8 cellular contexts compared by ENCODE assay signal in the genomic region with DNA sequence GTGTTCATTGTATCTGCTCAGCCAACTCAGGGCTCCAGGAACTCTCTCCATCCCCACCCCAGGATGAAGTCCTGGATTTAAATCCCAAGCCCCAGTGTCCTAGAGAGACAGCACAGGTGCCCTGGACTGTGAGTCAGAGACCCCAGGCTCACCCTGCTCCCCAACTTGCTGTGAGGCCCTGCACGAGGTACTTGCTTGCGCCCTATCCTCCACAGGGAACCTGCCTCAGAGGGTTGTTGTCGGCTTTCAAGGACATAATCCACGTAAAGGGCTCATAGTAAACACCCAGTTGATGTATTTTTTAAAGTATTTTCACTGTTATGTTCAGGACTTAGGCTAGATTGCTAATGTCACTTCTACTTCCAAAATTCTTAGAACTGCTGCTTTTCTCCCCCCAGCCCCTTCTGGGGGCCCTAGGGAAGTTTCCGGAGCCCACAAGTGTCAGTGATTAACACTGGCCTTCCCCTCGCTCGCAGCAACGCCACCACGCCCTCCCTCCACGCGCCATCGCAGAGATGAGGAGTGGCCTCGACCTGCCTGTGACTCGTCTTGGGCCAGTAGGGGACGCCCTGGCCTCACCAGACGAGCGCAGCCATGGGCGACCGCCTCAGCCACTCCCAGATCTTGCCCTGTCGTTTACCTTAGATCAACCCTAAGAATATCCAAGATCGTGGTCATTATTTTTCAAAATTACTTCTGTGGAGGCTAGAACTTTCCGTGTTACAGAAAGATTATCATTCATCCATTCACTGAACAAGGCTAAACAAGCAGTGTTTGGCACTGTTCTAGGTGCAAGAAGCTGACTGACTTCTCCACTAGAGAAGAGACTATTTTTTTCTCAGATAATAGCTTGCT. TPM values are rescaled to one million over a fixed set of nuclear protein-coding genes. Genes with fewer than 3 reads are reported as not detected.
DNase-seq lines count a peak whose midpoint lies in the region; ATAC-seq and TF ChIP-seq lines count a peak whose summit lies in the region.

No MANE protein-coding gene starts in this region.

- peak overlapping the region; percentile 25 to 78 (median 75) for H3K27ac Mint-ChIP-seq in nephron

- H3K27ac ChIP-seq in HUES6 (ENCODE audit: low read depth, low read length) (no peak overlapping the region), OCI-LY3 (ENCODE audit: low read length) (peak overlapping the region; percentile 98), fibroblast of lung (ENCODE audit: insufficient read depth, low read length) (no peak overlapping the region)

- H3K9me3 ChIP-seq in HUES6 (ENCODE audit: control insufficient read depth, insufficient read depth, low read depth, low read length), result no peaks in the 10 kb centered on the region
- no peaks in the 10 kb centered on the region for H3K9me3 ChIP-seq in OCI-LY3 (ENCODE audit: insufficient read depth, low read length)
- no peaks in the 10 kb centered on the region for H3K9me3 ChIP-seq in fibroblast of lung (ENCODE audit: control insufficient read depth, insufficient read depth, low read depth, low read length)

- H3K36me3 ChIP-seq in HUES6 (ENCODE audit: control insufficient read depth, insufficient read depth, low read length), result no peaks in the 10 kb centered on the region
- no peaks in the 10 kb centered on the region for H3K36me3 ChIP-seq in OCI-LY3 (replicated peaks; ENCODE audit: low read depth, low read length)
- no peaks in the 10 kb centered on the region for H3K36me3 ChIP-seq in fibroblast of lung (ENCODE audit: control insufficient read depth, insufficient read depth, low read length)

- H3K4me1 ChIP-seq in HUES6 (ENCODE audit: control insufficient read depth, insufficient read depth, low read length) (peaks cover 33% of the 10 kb centered on the region), OCI-LY3 (ENCODE audit: low read length) (peaks cover 68% of the 10 kb centered on the region), fibroblast of lung (ENCODE audit: control insufficient read depth, extremely low read depth, insufficient read depth, low read length) (peaks cover 29% of the 10 kb centered on the region)

- no peak overlapping the region for H3K9ac ChIP-seq in HUES6 (ENCODE audit: low read length)
- peak overlapping the region; percentile 81 for H3K9ac ChIP-seq in OCI-LY3 (ENCODE audit: low read length)
- peak overlapping the region; percentile 9 for H3K9ac ChIP-seq in fibroblast of lung (ENCODE audit: insufficient read depth, low read length)

- peak; percentile 96 for TF ChIP-seq CTCF in OCI-LY3 (IDR thresholded peaks at IDR 0.05; ENCODE audit: low read depth, low read length)
- TF ChIP-seq CTCF in fibroblast of lung (conservative IDR thresholded peaks at IDR 0.05 in 1 of 2, IDR thresholded peaks at IDR 0.05 in 1 of 2; ENCODE audit: low read depth in 1 of 2, low read length in 2 of 2), result peak; percentile 70 to 85
- TF ChIP-seq CTCF in nephron (IDR thresholded peaks at IDR 0.05; ENCODE audit: unreplicated experiment in 3 of 3), result peak; percentile 87 to 97 (median 87)

- H3K4me2 ChIP-seq in OCI-LY3 (ENCODE audit: low read length), result peak overlapping the region; percentile 85
- peak overlapping the region; percentile 78 for H3K4me2 ChIP-seq in fibroblast of lung (ENCODE audit: extremely low read depth, insufficient read depth, low read length)

- H3K79me2 ChIP-seq in OCI-LY3 (ENCODE audit: low read length), result peaks cover 13% of the 10 kb centered on the region
- H3K79me2 ChIP-seq in fibroblast of lung (ENCODE audit: control insufficient read depth, insufficient read depth, low read length), result no peaks in the 10 kb centered on the region

- no peaks in the 10 kb centered on the region for H3K36me3 Mint-ChIP-seq in nephron (ENCODE audit: low read depth)

- H3K4me3 ChIP-seq in HUES6 (ENCODE audit: low read depth, low read length), result peak overlapping the region; percentile 30
- H3K4me3 ChIP-seq in OCI-LY3 (ENCODE audit: low read length), result peak overlapping the region; percentile 63
- peak overlapping the region in 3 of 4 experiments; percentile 13 to 41 (median 17) for H3K4me3 ChIP-seq in fibroblast of lung (replicated peaks in 1 of 4; ENCODE audit: control extremely low read depth in 1 of 4, insufficient read depth in 1 of 4, low read depth in 3 of 4, low read length in 4 of 4)

- H3K27me3 ChIP-seq in HUES6 (ENCODE audit: control insufficient read depth, insufficient read depth, low read length), result no peaks in the 10 kb centered on the region
- H3K27me3 ChIP-seq in OCI-LY3 (ENCODE audit: low read depth, low read length), result no peaks in the 10 kb centered on the region
- no peaks in the 10 kb centered on the region for H3K27me3 ChIP-seq in fibroblast of lung (ENCODE audit: control insufficient read depth, insufficient read depth, low read length)

- H3K4me1 Mint-ChIP-seq in nephron, result peaks cover 56% of the 10 kb centered on the region

- ATAC-seq in GM21515 (IDR thresholded peaks at IDR 0.05; ENCODE audit: unreplicated experiment), result peak; percentile 73

- H3K27me3 Mint-ChIP-seq in nephron (ENCODE audit: low read depth), result no peaks in the 10 kb centered on the region

- H3K9me3 Mint-ChIP-seq in nephron, result no peaks in the 10 kb centered on the region

- DNase-seq in DMS 273 treated with DMSO at 0.1 percent for 48 hours (lab: John Stamatoyannopoulos, UW) (peak; percentile 5), fibroblast of lung (ENCODE audit: low read depth in 2 of 2) (peak; percentile 76 to 80)
- peak; percentile 84 for DNase-seq in activated T-cell treated with anti-CD3 and anti-CD28 coated beads, Interleukin-2, amount 50 U/mL, for 1 hour
- peak; percentile 85 for DNase-seq in stimulated activated naive CD4-positive, alpha-beta T cell treated with Interleukin-2 at 50 U/mL for 16 hours (lab: John Stamatoyannopoulos, UW)

- peak overlapping the region; percentile 37 to 51 (median 44) for H3K4me3 Mint-ChIP-seq in nephron

- H4K20me1 ChIP-seq in OCI-LY3 (ENCODE audit: insufficient read depth, low read length) (no peaks in the 10 kb centered on the region), fibroblast of lung (ENCODE audit: control insufficient read depth, extremely low read depth, insufficient read depth, low read length) (no peaks in the 10 kb centered on the region)

- H2AFZ ChIP-seq in OCI-LY3 (ENCODE audit: low read depth, low read length), result 0 out of 2 replicates have a peak overlapping the region, but pooled peaks have one; percentile 7
- H2AFZ ChIP-seq in fibroblast of lung (ENCODE audit: low read length), result peak overlapping the region; percentile 39

RNA-seq across cellular contexts. Expression of a gene that starts 6.0 kb away (rescaled TPM):
- total RNA-seq in fibroblast of lung, result 162 and 174 TPM in 2 replicates
- 434 and 465 TPM in 2 replicates for polyA plus RNA-seq in fibroblast of lung
- polyA plus RNA-seq in fibroblast of lung (2012), result 342 and 345 TPM in 2 replicates
- 9.0 and 17.0 TPM in 2 replicates for polyA minus RNA-seq in fibroblast of lung (ENCODE audit: low replicate concordance)

Comparison
In these comparisons a context has a peak if more than half of its experiments do, and no peak if none do; other contexts are left out.
1. DNase-seq: peak in every context shown above with its lines; median percentile 85 in stimulated activated naive CD4-positive, alpha-beta T cell treated with Interleukin-2 at 50 U/mL for 16 hours; 84 in activated T-cell treated with anti-CD3 and anti-CD28 coated beads, Interleukin-2, amount 50 U/mL, for 1 hour; 78 in fibroblast of lung; 5 in DMS 273 treated with DMSO at 0.1 percent for 48 hours.